ENCODE assay signal across 12 cellular contexts in genomic region chr7:34756025-34756437, GRCh38.
A peak's percentile ranks its signal among the peaks of the same experiment; 100 is the strongest.
DNase-seq lines count a peak whose midpoint lies in the region; ATAC-seq and TF ChIP-seq lines count a peak whose summit lies in the region.
"Had no signal": no experiment of that assay in that cellular context is flagged by ENCODE, and none has a peak within 500 bp of the region (broad histone marks: within the 10 kb centered on the region; RNA-seq: fewer than 3 reads in every experiment).

No MANE protein-coding gene starts in this region.

- DNase-seq in Daoy (ENCODE audit: low read depth): peak; percentile 21
- peak; percentile 72 for DNase-seq in NCI-H82 (lab: John Stamatoyannopoulos, UW)
- DNase-seq in left lung: no peak
- DNase-seq in Karpas-422: no peak
- DNase-seq in effector CD4-positive, alpha-beta T cell: no peak
- DNase-seq in stimulated activated naive CD8-positive, alpha-beta T cell treated with anti-CD3 and anti-CD28 coated beads, Interleukin-15, amount 100 ng/mL, for 72 hours: no peak
- no peak for DNase-seq in GM13976 (ENCODE audit: low spot score)
- DNase-seq: activated naive CD4-positive, alpha-beta T cell treated with anti-CD3 and anti-CD28 coated beads, Interleukin-2, amount 10 ng/mL, durations not matched to agents 7 days and 5 days; GOT3; NCI-H187; T1000 had no signal

- no peaks in the 10 kb centered on the region for H3K4me1 Mint-ChIP-seq in stimulated activated naive CD8-positive, alpha-beta T cell treated with anti-CD3 and anti-CD28 coated beads, Interleukin-15, amount 100 ng/mL, for 72 hours
- H3K4me1 Mint-ChIP-seq: activated naive CD4-positive, alpha-beta T cell treated with anti-CD3 and anti-CD28 coated beads, Interleukin-2, amount 10 ng/mL, durations not matched to agents 7 days and 5 days had no signal

- H4K20me1 ChIP-seq in Karpas-422 (ENCODE audit: insufficient read depth, low read depth, low read length): no peaks in the 10 kb centered on the region

- in situ Hi-C loops in GM13976 (cut with MboI; ENCODE audit: low sequenced_read_pairs, unreplicated experiment): no loop called here

- no peak overlapping the region for H3K4me3 ChIP-seq in left lung
- no peak overlapping the region for H3K4me3 ChIP-seq in Karpas-422 (ENCODE audit: low read length)

- intact Hi-C loops in left lung (cut with DNase I): no loop called here

- no peak overlapping the region for H2AFZ ChIP-seq in Karpas-422 (ENCODE audit: low read length)

- no peak overlapping the region for H3K27ac Mint-ChIP-seq in stimulated activated naive CD8-positive, alpha-beta T cell treated with anti-CD3 and anti-CD28 coated beads, Interleukin-15, amount 100 ng/mL, for 72 hours
- H3K27ac Mint-ChIP-seq: activated naive CD4-positive, alpha-beta T cell treated with anti-CD3 and anti-CD28 coated beads, Interleukin-2, amount 10 ng/mL, durations not matched to agents 7 days and 5 days had no signal

- H3K27ac ChIP-seq in left lung (no peak overlapping the region), Karpas-422 (ENCODE audit: low read length) (no peak overlapping the region)

- H3K4me1 ChIP-seq in left lung: no peaks in the 10 kb centered on the region
- no peaks in the 10 kb centered on the region for H3K4me1 ChIP-seq in Karpas-422 (ENCODE audit: low read length)

- no peaks in the 10 kb centered on the region for H3K9me3 Mint-ChIP-seq in stimulated activated naive CD8-positive, alpha-beta T cell treated with anti-CD3 and anti-CD28 coated beads, Interleukin-15, amount 100 ng/mL, for 72 hours
- H3K9me3 Mint-ChIP-seq: activated naive CD4-positive, alpha-beta T cell treated with anti-CD3 and anti-CD28 coated beads, Interleukin-2, amount 10 ng/mL, durations not matched to agents 7 days and 5 days had no signal

- no peak overlapping the region for H3K4me2 ChIP-seq in Karpas-422 (ENCODE audit: low read depth, low read length, poor library complexity, severe bottlenecking)

- H3K9me3 ChIP-seq in left lung: no peaks in the 10 kb centered on the region
- H3K9me3 ChIP-seq in Karpas-422 (ENCODE audit: low read length): no peaks in the 10 kb centered on the region

- no peak overlapping the region for H3K4me3 Mint-ChIP-seq in stimulated activated naive CD8-positive, alpha-beta T cell treated with anti-CD3 and anti-CD28 coated beads, Interleukin-15, amount 100 ng/mL, for 72 hours
- H3K4me3 Mint-ChIP-seq: activated naive CD4-positive, alpha-beta T cell treated with anti-CD3 and anti-CD28 coated beads, Interleukin-2, amount 10 ng/mL, durations not matched to agents 7 days and 5 days had no signal

- H3K27me3 ChIP-seq in left lung: no peaks in the 10 kb centered on the region
- no peaks in the 10 kb centered on the region for H3K27me3 ChIP-seq in Karpas-422 (ENCODE audit: low read length)

- H3K9me2 ChIP-seq in Karpas-422 (replicated peaks; ENCODE audit: insufficient read depth, low read length): no peaks in the 10 kb centered on the region

- H3K36me3 ChIP-seq in left lung: no peaks in the 10 kb centered on the region
- H3K36me3 ChIP-seq in Karpas-422 (ENCODE audit: insufficient read depth, low read length): no peaks in the 10 kb centered on the region

- peaks cover 13% of the 10 kb centered on the region for H3K27me3 Mint-ChIP-seq in stimulated activated naive CD8-positive, alpha-beta T cell treated with anti-CD3 and anti-CD28 coated beads, Interleukin-15, amount 100 ng/mL, for 72 hours
- H3K27me3 Mint-ChIP-seq: activated naive CD4-positive, alpha-beta T cell treated with anti-CD3 and anti-CD28 coated beads, Interleukin-2, amount 10 ng/mL, durations not matched to agents 7 days and 5 days had no signal

- no peak for TF ChIP-seq CTCF in left lung (IDR thresholded peaks at IDR 0.05)
- no peak for TF ChIP-seq CTCF in GM13976 (IDR thresholded peaks at IDR 0.05; ENCODE audit: borderline replicate concordance, control extremely low read depth, extremely low read depth, insufficient read depth, missing control alignments)

- H3K9ac ChIP-seq in Karpas-422 (ENCODE audit: low read length): no peak overlapping the region

- ATAC-seq in HG02798 (IDR thresholded peaks at IDR 0.05; ENCODE audit: poor library complexity, unreplicated experiment) (peak; percentile 19), left lung (peak; percentile 32)
- no peak for ATAC-seq in stimulated activated naive CD8-positive, alpha-beta T cell treated with anti-CD3 and anti-CD28 coated beads, Interleukin-15, amount 100 ng/mL, for 72 hours

- H3K79me2 ChIP-seq in Karpas-422 (ENCODE audit: low read length): no peaks in the 10 kb centered on the region

Comparison
In these comparisons a context has a peak if more than half of its experiments do, and no peak if none do; other contexts are left out.
1. DNase-seq: peak in Daoy (single experiment) and NCI-H82 (single experiment); none in left lung (0 of 2), Karpas-422 (single experiment), effector CD4-positive, alpha-beta T cell (single experiment), stimulated activated naive CD8-positive, alpha-beta T cell treated with anti-CD3 and anti-CD28 coated beads, Interleukin-15, amount 100 ng/mL, for 72 hours (0 of 2) and GM13976 (single experiment).